ENCODE assay signal across 1 cellular context in genomic region chr14:48944802-48945201, GRCh38.
"Had no signal": no experiment of that assay in that cellular context is flagged by ENCODE, and none has a peak within 500 bp of the region (broad histone marks: within the 10 kb centered on the region; RNA-seq: fewer than 3 reads in every experiment).

No MANE protein-coding gene starts in this region.

- H3K4me3 ChIP-seq: GM12878 had no signal

- ATAC-seq: GM12878 had no signal
